Comparison of ENCODE assay signal across 8 cellular contexts in genomic region chr11:73271936-73272679, GRCh38. TPM values are rescaled to one million over a fixed set of nuclear protein-coding genes. Genes with fewer than 3 reads are reported as not detected.
DNase-seq lines count a peak whose midpoint lies in the region; ATAC-seq and TF ChIP-seq lines count a peak whose summit lies in the region.

TSS of gene P2RY6 (plus strand) at chr11:73272338. CDS start at chr11:73296519, 24,181 bp downstream.

- H3K4me1 ChIP-seq in HEK293 (ENCODE audit: control insufficient read depth, insufficient read depth, low read length): no peaks in the 10 kb centered on the region
- H3K4me1 ChIP-seq in RWPE2 (ENCODE audit: insufficient read depth, poor library complexity, severe bottlenecking): no peaks in the 10 kb centered on the region
- H3K4me1 ChIP-seq in smooth muscle cell (ENCODE audit: low read depth): peaks cover 5% of the 10 kb centered on the region

- H3K9ac ChIP-seq in smooth muscle cell (ENCODE audit: low read depth): peak within 1 kb of the TSS; percentile 13

- POLR2A ChIA-PET in HEK293 (lab: Yijun Ruan, JAX): no interaction called here

- H4K20me1 ChIP-seq in smooth muscle cell (ENCODE audit: low read depth): no peaks in the 10 kb centered on the region

- ATAC-seq in RWPE2 (ENCODE audit: low read depth) (peak; percentile 73), GM18498 (IDR thresholded peaks at IDR 0.05; ENCODE audit: unreplicated experiment) (no peak), GM19023 (IDR thresholded peaks at IDR 0.05; ENCODE audit: unreplicated experiment) (no peak), HG03439 (IDR thresholded peaks at IDR 0.05; ENCODE audit: unreplicated experiment) (no peak)

- peak within 1 kb of the TSS; percentile 27 for H3K4me2 ChIP-seq in smooth muscle cell

- DNase-seq in 8988T: peak; percentile 21
- DNase-seq in RWPE2 (ENCODE audit: low spot score): no peak
- DNase-seq in glomerular visceral epithelial cell (ENCODE audit: extremely low spot score): peak; percentile 40
- no peak for DNase-seq in smooth muscle cell (lab: John Stamatoyannopoulos, UW; ENCODE audit: unreplicated experiment)

- 55% methylated on average over 17 of the region's 17 CpGs for WGBS in smooth muscle cell (ENCODE audit: low lambda C conversion rate)

- H3K4me3 ChIP-seq in HEK293 (ENCODE audit: low read depth, low read length) (no peak within 1 kb of the TSS), RWPE2 (ENCODE audit: severe bottlenecking) (no peak within 1 kb of the TSS), smooth muscle cell (no peak within 1 kb of the TSS)

- no peak within 1 kb of the TSS for H2AFZ ChIP-seq in smooth muscle cell (ENCODE audit: low read depth)

- no peaks in the 10 kb centered on the region for H3K36me3 ChIP-seq in HEK293 (ENCODE audit: control insufficient read depth in 2 of 2, insufficient read depth in 1 of 2, low read length in 2 of 2)
- no peaks in the 10 kb centered on the region for H3K36me3 ChIP-seq in RWPE2 (ENCODE audit: low read depth)
- no peaks in the 10 kb centered on the region for H3K36me3 ChIP-seq in smooth muscle cell (ENCODE audit: low read depth)

- no peaks in the 10 kb centered on the region for H3K27me3 ChIP-seq in RWPE2 (ENCODE audit: insufficient read depth, poor library complexity, severe bottlenecking)
- H3K27me3 ChIP-seq in smooth muscle cell (ENCODE audit: low read depth): no peaks in the 10 kb centered on the region

- H3K27ac ChIP-seq in HEK293 (ENCODE audit: extremely low read depth, low read depth, low read length): no peak within 1 kb of the TSS
- H3K27ac ChIP-seq in RWPE2 (ENCODE audit: poor library complexity, severe bottlenecking): no peak within 1 kb of the TSS
- peak within 1 kb of the TSS; percentile 44 for H3K27ac ChIP-seq in smooth muscle cell (ENCODE audit: low read depth)

- no peak for TF ChIP-seq CTCF in HEK293 (tag by site-specific recombination; IDR thresholded peaks at IDR 0.05)
- TF ChIP-seq CTCF in RWPE2 (IDR thresholded peaks at IDR 0.05; ENCODE audit: poor library complexity, severe bottlenecking): no peak
- no peak for TF ChIP-seq CTCF in smooth muscle cell (IDR thresholded peaks at IDR 0.05; ENCODE audit: borderline replicate concordance, insufficient read depth, poor library complexity, severe bottlenecking)

- no peaks in the 10 kb centered on the region for H3K9me3 ChIP-seq in HEK293 (ENCODE audit: control insufficient read depth, insufficient read depth, low read depth, low read length)
- no peaks in the 10 kb centered on the region for H3K9me3 ChIP-seq in RWPE2 (ENCODE audit: severe bottlenecking)
- H3K9me3 ChIP-seq in smooth muscle cell (replicated peaks; ENCODE audit: low read depth): no peaks in the 10 kb centered on the region

- peaks cover 8% of the 10 kb centered on the region for H3F3A ChIP-seq in smooth muscle cell (ENCODE audit: low read depth)

- CTCF ChIA-PET in HEK293 (lab: Yijun Ruan, JAX): interaction anchor here (0.6 to 5.7 kb wide), 4 partner anchors 18 to 319 kb away, joined by 3 to 25 read pairs (median 6); no protein-coding TSS in a partner anchor

- no peaks in the 10 kb centered on the region for H3K79me2 ChIP-seq in smooth muscle cell (ENCODE audit: low read depth)

TF ChIP-seq in HEK293, 187 proteins besides CTCF, POLR2A, EP300 and RAD21:
- TF ChIP-seq ZNF600 (tag by site-specific recombination; IDR thresholded peaks at IDR 0.05) (0 out of 2 replicates have a peak, but pooled peaks have one; percentile 15), ZNF629 (tag by site-specific recombination; IDR thresholded peaks at IDR 0.05) (0 out of 2 replicates have a peak, but pooled peaks have one; percentile 17), ZNF768 (tag by site-specific recombination; IDR thresholded peaks at IDR 0.05) (no peak), ZBTB17 (tag by site-specific recombination; IDR thresholded peaks at IDR 0.05) (0 out of 2 replicates have a peak, but pooled peaks have one; percentile 18)

RNA-seq across cellular contexts. Expression of gene P2RY6, which starts in this region (rescaled TPM):
- 5.0 and 13.8 TPM in 2 replicates for total RNA-seq in smooth muscle cell
- 3.7 and 13.6 TPM in 2 replicates for polyA plus RNA-seq in smooth muscle cell

Comparison
In these comparisons a context has a peak if more than half of its experiments do, and no peak if none do; other contexts are left out.
1. DNase-seq: peak in 8988T (single experiment) and glomerular visceral epithelial cell (single experiment); none in RWPE2 (single experiment) and smooth muscle cell (single experiment).